Comparison of ENCODE assay signal across 1 cellular context in the genomic region with DNA sequence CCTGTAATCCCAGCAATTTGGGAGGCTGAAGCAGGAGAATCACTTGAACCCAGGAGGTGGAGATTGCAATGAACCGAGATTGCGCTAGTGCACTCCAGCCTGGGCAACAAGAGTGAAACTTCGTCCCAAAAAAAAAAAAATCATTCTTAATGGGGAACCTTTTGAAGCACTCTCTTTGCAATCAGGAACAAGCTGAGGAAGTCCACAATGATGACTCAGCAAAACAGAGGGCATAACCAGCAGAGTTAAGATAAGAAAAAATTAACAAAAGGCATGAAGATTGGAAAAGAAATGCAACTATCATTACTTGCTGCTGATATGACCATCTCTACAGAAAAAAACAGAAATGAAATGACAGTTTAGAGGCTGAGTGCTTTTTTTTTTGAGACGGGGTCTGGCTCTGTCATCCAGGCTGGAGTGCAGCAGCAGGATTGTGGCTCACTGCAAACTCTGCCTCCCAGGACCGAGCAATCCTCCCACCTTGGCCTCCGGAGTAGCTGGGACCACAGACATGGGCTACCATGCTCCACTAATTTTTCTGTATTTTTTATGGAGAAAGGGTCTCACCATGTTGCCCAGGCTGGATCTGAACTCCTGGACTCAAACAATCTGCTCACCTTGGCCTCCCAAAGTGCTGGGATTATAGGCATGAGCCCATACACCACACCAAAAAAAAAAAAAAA.
TF ChIP-seq lines count a peak whose summit lies in the region.

No MANE protein-coding gene starts in this region.

TF ChIP-seq in K562, 482 proteins besides CTCF, POLR2A, EP300 and RAD21 (continued from another document and continues in another):
- TF ChIP-seq HMGXB4 (CRISPR knock-in tag; IDR thresholded peaks at IDR 0.05): no peak
- TF ChIP-seq STAG1 (CRISPR knock-in tag; IDR thresholded peaks at IDR 0.05; ENCODE audit: borderline replicate concordance): no peak
- no peak for TF ChIP-seq ZNF239 (CRISPR knock-in tag; IDR thresholded peaks at IDR 0.05)
- TF ChIP-seq NFE2 (IDR thresholded peaks at IDR 0.05; ENCODE audit: low read depth): peak; percentile 98
- no peak for TF ChIP-seq KDM2B (CRISPR knock-in tag; IDR thresholded peaks at IDR 0.05)
- no peak for TF ChIP-seq KAT8 (IDR thresholded peaks at IDR 0.05; ENCODE audit: low read depth)
- no peak for TF ChIP-seq ASH1L (IDR thresholded peaks at IDR 0.05; ENCODE audit: borderline replicate concordance, low read depth, partially characterized antibody)
- TF ChIP-seq PRMT5 (CRISPR knock-in tag; IDR thresholded peaks at IDR 0.05): no peak
- TF ChIP-seq, protein P1, sequence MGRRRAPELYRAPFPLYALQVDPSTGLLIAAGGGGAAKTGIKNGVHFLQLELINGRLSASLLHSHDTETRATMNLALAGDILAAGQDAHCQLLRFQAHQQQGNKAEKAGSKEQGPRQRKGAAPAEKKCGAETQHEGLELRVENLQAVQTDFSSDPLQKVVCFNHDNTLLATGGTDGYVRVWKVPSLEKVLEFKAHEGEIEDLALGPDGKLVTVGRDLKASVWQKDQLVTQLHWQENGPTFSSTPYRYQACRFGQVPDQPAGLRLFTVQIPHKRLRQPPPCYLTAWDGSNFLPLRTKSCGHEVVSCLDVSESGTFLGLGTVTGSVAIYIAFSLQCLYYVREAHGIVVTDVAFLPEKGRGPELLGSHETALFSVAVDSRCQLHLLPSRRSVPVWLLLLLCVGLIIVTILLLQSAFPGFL (CRISPR knock-in tag; IDR thresholded peaks at IDR 0.05): no peak
- TF ChIP-seq ZNF592 (IDR thresholded peaks at IDR 0.05): peak; percentile 54; the same call in 1 of the 2 replicates
- TF ChIP-seq GABPA (tag; conservative IDR thresholded peaks at IDR 0.05; ENCODE audit: low read depth): no peak
- TF ChIP-seq ZNF408 (CRISPR knock-in tag; IDR thresholded peaks at IDR 0.05; ENCODE audit: low read depth): no peak
- TF ChIP-seq FOXM1 (IDR thresholded peaks at IDR 0.05; ENCODE audit: low read depth): no peak
- TF ChIP-seq FOXM1 (CRISPR knock-in tag; IDR thresholded peaks at IDR 0.05; ENCODE audit: low read depth): no peak
- TF ChIP-seq, protein P2, sequence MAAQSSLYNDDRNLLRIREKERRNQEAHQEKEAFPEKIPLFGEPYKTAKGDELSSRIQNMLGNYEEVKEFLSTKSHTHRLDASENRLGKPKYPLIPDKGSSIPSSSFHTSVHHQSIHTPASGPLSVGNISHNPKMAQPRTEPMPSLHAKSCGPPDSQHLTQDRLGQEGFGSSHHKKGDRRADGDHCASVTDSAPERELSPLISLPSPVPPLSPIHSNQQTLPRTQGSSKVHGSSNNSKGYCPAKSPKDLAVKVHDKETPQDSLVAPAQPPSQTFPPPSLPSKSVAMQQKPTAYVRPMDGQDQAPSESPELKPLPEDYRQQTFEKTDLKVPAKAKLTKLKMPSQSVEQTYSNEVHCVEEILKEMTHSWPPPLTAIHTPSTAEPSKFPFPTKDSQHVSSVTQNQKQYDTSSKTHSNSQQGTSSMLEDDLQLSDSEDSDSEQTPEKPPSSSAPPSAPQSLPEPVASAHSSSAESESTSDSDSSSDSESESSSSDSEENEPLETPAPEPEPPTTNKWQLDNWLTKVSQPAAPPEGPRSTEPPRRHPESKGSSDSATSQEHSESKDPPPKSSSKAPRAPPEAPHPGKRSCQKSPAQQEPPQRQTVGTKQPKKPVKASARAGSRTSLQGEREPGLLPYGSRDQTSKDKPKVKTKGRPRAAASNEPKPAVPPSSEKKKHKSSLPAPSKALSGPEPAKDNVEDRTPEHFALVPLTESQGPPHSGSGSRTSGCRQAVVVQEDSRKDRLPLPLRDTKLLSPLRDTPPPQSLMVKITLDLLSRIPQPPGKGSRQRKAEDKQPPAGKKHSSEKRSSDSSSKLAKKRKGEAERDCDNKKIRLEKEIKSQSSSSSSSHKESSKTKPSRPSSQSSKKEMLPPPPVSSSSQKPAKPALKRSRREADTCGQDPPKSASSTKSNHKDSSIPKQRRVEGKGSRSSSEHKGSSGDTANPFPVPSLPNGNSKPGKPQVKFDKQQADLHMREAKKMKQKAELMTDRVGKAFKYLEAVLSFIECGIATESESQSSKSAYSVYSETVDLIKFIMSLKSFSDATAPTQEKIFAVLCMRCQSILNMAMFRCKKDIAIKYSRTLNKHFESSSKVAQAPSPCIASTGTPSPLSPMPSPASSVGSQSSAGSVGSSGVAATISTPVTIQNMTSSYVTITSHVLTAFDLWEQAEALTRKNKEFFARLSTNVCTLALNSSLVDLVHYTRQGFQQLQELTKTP (IDR thresholded peaks at IDR 0.05; ENCODE audit: low read depth in 1 of 2, partially characterized antibody in 2 of 2): peak in 1 of 2 experiments; percentile 60
- TF ChIP-seq ZBTB26 (CRISPR knock-in tag; IDR thresholded peaks at IDR 0.05): no peak
- peak; percentile 62 for TF ChIP-seq TEAD4 (IDR thresholded peaks at IDR 0.05; ENCODE audit: low read length)
- TF ChIP-seq TEAD4 (CRISPR knock-in tag; IDR thresholded peaks at IDR 0.05; ENCODE audit: borderline replicate concordance): no peak
- no peak for TF ChIP-seq ILF3 (IDR thresholded peaks at IDR 0.05; ENCODE audit: borderline replicate concordance)
- peak; percentile 40; the same call in 1 of the 2 replicates for TF ChIP-seq EP400 (IDR thresholded peaks at IDR 0.05)
- TF ChIP-seq, protein P3, sequence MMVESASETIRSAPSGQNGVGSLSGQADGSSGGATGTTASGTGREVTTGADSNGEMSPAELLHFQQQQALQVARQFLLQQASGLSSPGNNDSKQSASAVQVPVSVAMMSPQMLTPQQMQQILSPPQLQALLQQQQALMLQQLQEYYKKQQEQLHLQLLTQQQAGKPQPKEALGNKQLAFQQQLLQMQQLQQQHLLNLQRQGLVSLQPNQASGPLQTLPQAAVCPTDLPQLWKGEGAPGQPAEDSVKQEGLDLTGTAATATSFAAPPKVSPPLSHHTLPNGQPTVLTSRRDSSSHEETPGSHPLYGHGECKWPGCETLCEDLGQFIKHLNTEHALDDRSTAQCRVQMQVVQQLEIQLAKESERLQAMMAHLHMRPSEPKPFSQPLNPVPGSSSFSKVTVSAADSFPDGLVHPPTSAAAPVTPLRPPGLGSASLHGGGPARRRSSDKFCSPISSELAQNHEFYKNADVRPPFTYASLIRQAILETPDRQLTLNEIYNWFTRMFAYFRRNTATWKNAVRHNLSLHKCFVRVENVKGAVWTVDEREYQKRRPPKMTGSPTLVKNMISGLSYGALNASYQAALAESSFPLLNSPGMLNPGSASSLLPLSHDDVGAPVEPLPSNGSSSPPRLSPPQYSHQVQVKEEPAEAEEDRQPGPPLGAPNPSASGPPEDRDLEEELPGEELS (CRISPR knock-in tag; IDR thresholded peaks at IDR 0.05; ENCODE audit: borderline replicate concordance): no peak
- TF ChIP-seq, protein P4, sequence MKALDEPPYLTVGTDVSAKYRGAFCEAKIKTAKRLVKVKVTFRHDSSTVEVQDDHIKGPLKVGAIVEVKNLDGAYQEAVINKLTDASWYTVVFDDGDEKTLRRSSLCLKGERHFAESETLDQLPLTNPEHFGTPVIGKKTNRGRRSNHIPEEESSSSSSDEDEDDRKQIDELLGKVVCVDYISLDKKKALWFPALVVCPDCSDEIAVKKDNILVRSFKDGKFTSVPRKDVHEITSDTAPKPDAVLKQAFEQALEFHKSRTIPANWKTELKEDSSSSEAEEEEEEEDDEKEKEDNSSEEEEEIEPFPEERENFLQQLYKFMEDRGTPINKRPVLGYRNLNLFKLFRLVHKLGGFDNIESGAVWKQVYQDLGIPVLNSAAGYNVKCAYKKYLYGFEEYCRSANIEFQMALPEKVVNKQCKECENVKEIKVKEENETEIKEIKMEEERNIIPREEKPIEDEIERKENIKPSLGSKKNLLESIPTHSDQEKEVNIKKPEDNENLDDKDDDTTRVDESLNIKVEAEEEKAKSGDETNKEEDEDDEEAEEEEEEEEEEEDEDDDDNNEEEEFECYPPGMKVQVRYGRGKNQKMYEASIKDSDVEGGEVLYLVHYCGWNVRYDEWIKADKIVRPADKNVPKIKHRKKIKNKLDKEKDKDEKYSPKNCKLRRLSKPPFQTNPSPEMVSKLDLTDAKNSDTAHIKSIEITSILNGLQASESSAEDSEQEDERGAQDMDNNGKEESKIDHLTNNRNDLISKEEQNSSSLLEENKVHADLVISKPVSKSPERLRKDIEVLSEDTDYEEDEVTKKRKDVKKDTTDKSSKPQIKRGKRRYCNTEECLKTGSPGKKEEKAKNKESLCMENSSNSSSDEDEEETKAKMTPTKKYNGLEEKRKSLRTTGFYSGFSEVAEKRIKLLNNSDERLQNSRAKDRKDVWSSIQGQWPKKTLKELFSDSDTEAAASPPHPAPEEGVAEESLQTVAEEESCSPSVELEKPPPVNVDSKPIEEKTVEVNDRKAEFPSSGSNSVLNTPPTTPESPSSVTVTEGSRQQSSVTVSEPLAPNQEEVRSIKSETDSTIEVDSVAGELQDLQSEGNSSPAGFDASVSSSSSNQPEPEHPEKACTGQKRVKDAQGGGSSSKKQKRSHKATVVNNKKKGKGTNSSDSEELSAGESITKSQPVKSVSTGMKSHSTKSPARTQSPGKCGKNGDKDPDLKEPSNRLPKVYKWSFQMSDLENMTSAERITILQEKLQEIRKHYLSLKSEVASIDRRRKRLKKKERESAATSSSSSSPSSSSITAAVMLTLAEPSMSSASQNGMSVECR (CRISPR knock-in tag; IDR thresholded peaks at IDR 0.05): no peak
- TF ChIP-seq ZNF282 (CRISPR knock-in tag; IDR thresholded peaks at IDR 0.05): no peak
- TF ChIP-seq, protein P5, sequence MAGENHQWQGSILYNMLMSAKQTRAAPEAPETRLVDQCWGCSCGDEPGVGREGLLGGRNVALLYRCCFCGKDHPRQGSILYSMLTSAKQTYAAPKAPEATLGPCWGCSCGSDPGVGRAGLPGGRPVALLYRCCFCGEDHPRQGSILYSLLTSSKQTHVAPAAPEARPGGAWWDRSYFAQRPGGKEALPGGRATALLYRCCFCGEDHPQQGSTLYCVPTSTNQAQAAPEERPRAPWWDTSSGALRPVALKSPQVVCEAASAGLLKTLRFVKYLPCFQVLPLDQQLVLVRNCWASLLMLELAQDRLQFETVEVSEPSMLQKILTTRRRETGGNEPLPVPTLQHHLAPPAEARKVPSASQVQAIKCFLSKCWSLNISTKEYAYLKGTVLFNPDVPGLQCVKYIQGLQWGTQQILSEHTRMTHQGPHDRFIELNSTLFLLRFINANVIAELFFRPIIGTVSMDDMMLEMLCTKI (IDR thresholded peaks at IDR 0.05; ENCODE audit: partially characterized antibody): no peak
- TF ChIP-seq TRIM24 (IDR thresholded peaks at IDR 0.05): peak; percentile 52 to 73; a peak in 2 of 4 replicates
- TF ChIP-seq ZNF384 (IDR thresholded peaks at IDR 0.05; ENCODE audit: low read depth, low read length): peak; percentile 79; the same call in 1 of the 2 replicates
- TF ChIP-seq DDX20 (tag; IDR thresholded peaks at IDR 0.05; ENCODE audit: low read depth): no peak
- no peak for TF ChIP-seq NFYB (IDR thresholded peaks at IDR 0.05; ENCODE audit: extremely low read depth, insufficient read length)
- no peak for TF ChIP-seq IFI16 (CRISPR knock-in tag; IDR thresholded peaks at IDR 0.05)
- TF ChIP-seq TEAD1 (CRISPR knock-in tag; IDR thresholded peaks at IDR 0.05): no peak
- TF ChIP-seq RBFOX2 (IDR thresholded peaks at IDR 0.05; ENCODE audit: low read depth, low read length): no peak
- TF ChIP-seq RHOXF2B (CRISPR knock-in tag; conservative IDR thresholded peaks at IDR 0.05): no peak
- peak; percentile 28; the same call in 1 of the 2 replicates for TF ChIP-seq EHMT2 (IDR thresholded peaks at IDR 0.05)
- no peak for TF ChIP-seq ZBTB1 (CRISPR knock-in tag; IDR thresholded peaks at IDR 0.05; ENCODE audit: borderline replicate concordance, low read depth)
- TF ChIP-seq CCAR2 (IDR thresholded peaks at IDR 0.05; ENCODE audit: low read depth, low read length): no peak
- TF ChIP-seq PHF20 (IDR thresholded peaks at IDR 0.05; ENCODE audit: partially characterized antibody): no peak
- TF ChIP-seq JUND (IDR thresholded peaks at IDR 0.05; ENCODE audit: borderline replicate concordance, low read depth, low read length): peak; percentile 79
- TF ChIP-seq JUND (tag; IDR thresholded peaks at IDR 0.05; ENCODE audit: borderline replicate concordance, low read depth, low read length): peak; percentile 59; the same call in 1 of the 3 replicates
- peak; percentile 100 for TF ChIP-seq ZNF316 (IDR thresholded peaks at IDR 0.05)
